In genomic region chr10:3354171-3354570, GRCh38 we compare ENCODE assay signal across 18 cellular contexts.
DNase-seq lines count a peak whose midpoint lies in the region; ATAC-seq, FAIRE-seq and TF ChIP-seq lines count a peak whose summit lies in the region.
"Had no signal": no experiment of that assay in that cellular context is flagged by ENCODE, and none has a peak within 500 bp of the region (broad histone marks: within the 10 kb centered on the region; RNA-seq: fewer than 3 reads in every experiment).

No MANE protein-coding gene starts in this region.

- ATAC-seq in HG02852 (IDR thresholded peaks at IDR 0.05; ENCODE audit: unreplicated experiment) = no peak
- ATAC-seq in GM21390 (IDR thresholded peaks at IDR 0.05; ENCODE audit: unreplicated experiment) = no peak
- ATAC-seq: GM23338 had no signal

- no peaks in the 10 kb centered on the region for H3K4me1 Mint-ChIP-seq in astrocyte (ENCODE audit: low read depth, unreplicated experiment)
- H3K4me1 Mint-ChIP-seq: GM23338 had no signal

- no peaks in the 10 kb centered on the region for H3K36me3 ChIP-seq in astrocyte (ENCODE audit: insufficient read depth, low read length)
- H3K36me3 ChIP-seq: BLaER1 treated with 17β-estradiol and CSF1 and Interleukin-3, amounts not matched to agents 10 nM and 100 nM had no signal

- no peak for TF ChIP-seq CTCF in astrocyte (IDR thresholded peaks at IDR 0.05; ENCODE audit: insufficient read depth, low read depth, low read length)

- peaks cover 3% of the 10 kb centered on the region for H3K27me3 ChIP-seq in astrocyte (ENCODE audit: insufficient read depth, low read length)
- H3K27me3 ChIP-seq: BLaER1 treated with 17β-estradiol and CSF1 and Interleukin-3, amounts not matched to agents 10 nM and 100 nM had no signal

- no peak overlapping the region for H3K4me3 Mint-ChIP-seq in astrocyte (ENCODE audit: unreplicated experiment)
- H3K4me3 Mint-ChIP-seq: CD4-positive, CD25-positive, alpha-beta regulatory T cell; GM23338 had no signal

- H3K36me3 Mint-ChIP-seq in astrocyte (ENCODE audit: low read depth, unreplicated experiment) = no peaks in the 10 kb centered on the region

- peaks cover 3% of the 10 kb centered on the region for H3K27me3 Mint-ChIP-seq in astrocyte (ENCODE audit: low read depth, unreplicated experiment)

- H3K9ac ChIP-seq in astrocyte (ENCODE audit: low read length) = no peak overlapping the region
- H3K9ac ChIP-seq: BLaER1 treated with 17β-estradiol and CSF1 and Interleukin-3, amounts not matched to agents 10 nM and 100 nM had no signal

- H3K4me1 ChIP-seq in astrocyte (ENCODE audit: insufficient read depth, low read length) = no peaks in the 10 kb centered on the region

- no peak overlapping the region for H3K4me2 ChIP-seq in astrocyte (ENCODE audit: low read length)
- H3K4me2 ChIP-seq: GM23338 had no signal

- H3K9me3 ChIP-seq in astrocyte (ENCODE audit: insufficient read depth, low read depth, low read length) = no peaks in the 10 kb centered on the region

- peak; percentile 18 for DNase-seq in HT1080 (ENCODE audit: low read depth)
- peak; percentile 71 for DNase-seq in astrocyte (ENCODE audit: low read depth)
- DNase-seq in dermis blood vessel endothelial cell = peak; percentile 14
- DNase-seq in renal cortical epithelial cell (ENCODE audit: low read depth) = peak; percentile 4
- DNase-seq in COLO829 (ENCODE audit: low spot score) = no peak
- DNase-seq: 8988T; Calu3; CD4-positive, CD25-positive, alpha-beta regulatory T cell; DMS 273 treated with DMSO at 0.1 percent for 48 hours; EL; H7 had no signal

- H3K9me3 Mint-ChIP-seq in astrocyte (ENCODE audit: unreplicated experiment) = peaks cover 14% of the 10 kb centered on the region

- no peak overlapping the region for H3K27ac Mint-ChIP-seq in astrocyte (ENCODE audit: unreplicated experiment)
- H3K27ac Mint-ChIP-seq: CD4-positive, CD25-positive, alpha-beta regulatory T cell; GM23338 had no signal

- H4K20me1 ChIP-seq in astrocyte (ENCODE audit: insufficient read depth, low read length) = no peaks in the 10 kb centered on the region
- H4K20me1 ChIP-seq: BLaER1 treated with 17β-estradiol and CSF1 and Interleukin-3, amounts not matched to agents 10 nM and 100 nM had no signal

- no peak for FAIRE-seq in astrocyte (lab: Jason Lieb, UNC)
- FAIRE-seq: G401.6, GM12891 had no signal

- no peak overlapping the region for H3K27ac ChIP-seq in astrocyte (ENCODE audit: low read depth, low read length)
- H3K27ac ChIP-seq: HL-60 had no signal

- H2AFZ ChIP-seq in astrocyte (ENCODE audit: low read depth, low read length) = no peak overlapping the region
- H2AFZ ChIP-seq: GM23338 had no signal

- H3K4me3 ChIP-seq in astrocyte (ENCODE audit: insufficient read depth, low read depth, low read length) = no peak overlapping the region
- H3K4me3 ChIP-seq: BLaER1 treated with 17β-estradiol and CSF1 and Interleukin-3, amounts not matched to agents 10 nM and 100 nM; GM23338 had no signal

- no peaks in the 10 kb centered on the region for H3K79me2 ChIP-seq in astrocyte (ENCODE audit: insufficient read depth, low read length)
